1 cellular context compared by ENCODE assay signal in the genomic region with DNA sequence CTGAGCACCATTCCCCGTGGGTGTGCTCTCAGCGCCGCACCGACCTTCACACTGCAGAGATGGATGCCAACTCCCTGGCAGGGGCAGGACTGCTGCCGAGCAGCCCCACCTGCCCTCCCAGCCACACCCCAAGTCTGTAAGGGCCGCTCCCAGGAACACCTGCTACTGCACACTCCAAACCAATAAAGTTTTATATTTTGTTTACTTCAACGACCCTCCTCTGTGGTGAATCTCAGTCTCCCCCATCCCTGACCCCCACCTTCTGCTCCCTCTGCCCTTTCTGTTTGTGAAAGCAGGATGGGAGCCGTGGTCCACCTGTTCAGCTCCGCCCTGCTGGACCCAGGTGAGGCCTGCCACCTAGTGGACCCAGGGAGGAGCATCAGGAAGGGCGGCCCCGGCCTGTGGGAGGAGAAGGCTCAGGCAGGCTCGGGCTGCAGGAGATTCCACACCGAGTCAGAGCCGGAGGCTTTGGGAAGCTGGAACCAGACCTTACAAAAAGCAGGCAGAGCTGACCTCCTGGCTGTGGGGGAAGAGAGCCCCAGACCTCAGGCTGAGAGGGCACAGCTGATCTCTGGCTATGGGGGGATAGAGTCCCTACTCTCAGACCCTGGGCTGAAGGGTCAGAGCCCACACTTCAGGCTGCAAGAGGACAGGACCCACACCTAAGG.
TF ChIP-seq lines count a peak whose summit lies in the region.

No MANE protein-coding gene starts in this region.

TF ChIP-seq in HepG2, 621 proteins besides CTCF, POLR2A, EP300 and RAD21 (continued from another document):
- peak; percentile 31; the same call in 1 of the 2 replicates for TF ChIP-seq ZFP91 (CRISPR knock-in tag; IDR thresholded peaks at IDR 0.05; ENCODE audit: borderline replicate concordance)
- peak; percentile 70; the same call in 1 of the 2 replicates for TF ChIP-seq SMAD1 (CRISPR knock-in tag; IDR thresholded peaks at IDR 0.05; ENCODE audit: borderline replicate concordance, low read depth)
- no peak for TF ChIP-seq TBP (CRISPR knock-in tag; IDR thresholded peaks at IDR 0.05)
- TF ChIP-seq, protein P1, sequence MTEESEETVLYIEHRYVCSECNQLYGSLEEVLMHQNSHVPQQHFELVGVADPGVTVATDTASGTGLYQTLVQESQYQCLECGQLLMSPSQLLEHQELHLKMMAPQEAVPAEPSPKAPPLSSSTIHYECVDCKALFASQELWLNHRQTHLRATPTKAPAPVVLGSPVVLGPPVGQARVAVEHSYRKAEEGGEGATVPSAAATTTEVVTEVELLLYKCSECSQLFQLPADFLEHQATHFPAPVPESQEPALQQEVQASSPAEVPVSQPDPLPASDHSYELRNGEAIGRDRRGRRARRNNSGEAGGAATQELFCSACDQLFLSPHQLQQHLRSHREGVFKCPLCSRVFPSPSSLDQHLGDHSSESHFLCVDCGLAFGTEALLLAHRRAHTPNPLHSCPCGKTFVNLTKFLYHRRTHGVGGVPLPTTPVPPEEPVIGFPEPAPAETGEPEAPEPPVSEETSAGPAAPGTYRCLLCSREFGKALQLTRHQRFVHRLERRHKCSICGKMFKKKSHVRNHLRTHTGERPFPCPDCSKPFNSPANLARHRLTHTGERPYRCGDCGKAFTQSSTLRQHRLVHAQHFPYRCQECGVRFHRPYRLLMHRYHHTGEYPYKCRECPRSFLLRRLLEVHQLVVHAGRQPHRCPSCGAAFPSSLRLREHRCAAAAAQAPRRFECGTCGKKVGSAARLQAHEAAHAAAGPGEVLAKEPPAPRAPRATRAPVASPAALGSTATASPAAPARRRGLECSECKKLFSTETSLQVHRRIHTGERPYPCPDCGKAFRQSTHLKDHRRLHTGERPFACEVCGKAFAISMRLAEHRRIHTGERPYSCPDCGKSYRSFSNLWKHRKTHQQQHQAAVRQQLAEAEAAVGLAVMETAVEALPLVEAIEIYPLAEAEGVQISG (CRISPR knock-in tag; IDR thresholded peaks at IDR 0.05), result peak; percentile 53
- TF ChIP-seq ZBTB7B (CRISPR knock-in tag; IDR thresholded peaks at IDR 0.05), result peak; percentile 46; the same call in 1 of the 2 replicates
- TF ChIP-seq, protein P2, sequence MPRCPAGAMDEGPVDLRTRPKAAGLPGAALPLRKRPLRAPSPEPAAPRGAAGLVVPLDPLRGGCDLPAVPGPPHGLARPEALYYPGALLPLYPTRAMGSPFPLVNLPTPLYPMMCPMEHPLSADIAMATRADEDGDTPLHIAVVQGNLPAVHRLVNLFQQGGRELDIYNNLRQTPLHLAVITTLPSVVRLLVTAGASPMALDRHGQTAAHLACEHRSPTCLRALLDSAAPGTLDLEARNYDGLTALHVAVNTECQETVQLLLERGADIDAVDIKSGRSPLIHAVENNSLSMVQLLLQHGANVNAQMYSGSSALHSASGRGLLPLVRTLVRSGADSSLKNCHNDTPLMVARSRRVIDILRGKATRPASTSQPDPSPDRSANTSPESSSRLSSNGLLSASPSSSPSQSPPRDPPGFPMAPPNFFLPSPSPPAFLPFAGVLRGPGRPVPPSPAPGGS (CRISPR knock-in tag; IDR thresholded peaks at IDR 0.05), result no peak
- no peak for TF ChIP-seq ZNF430 (CRISPR knock-in tag; IDR thresholded peaks at IDR 0.05)
- TF ChIP-seq MIER3 (CRISPR knock-in tag; IDR thresholded peaks at IDR 0.05; ENCODE audit: borderline replicate concordance), result 0 out of 2 replicates have a peak, but pooled peaks have one; percentile 60
- TF ChIP-seq MXD4 (CRISPR knock-in tag; IDR thresholded peaks at IDR 0.05), result peak; percentile 35; the same call in 1 of the 2 replicates
- TF ChIP-seq GATAD1 (CRISPR knock-in tag; IDR thresholded peaks at IDR 0.05), result peak; percentile 42; the same call in 1 of the 2 replicates
- TF ChIP-seq ZNF331 (CRISPR knock-in tag; IDR thresholded peaks at IDR 0.05), result peak; percentile 59; the same call in 1 of the 2 replicates
- TF ChIP-seq PITX1 (CRISPR knock-in tag; IDR thresholded peaks at IDR 0.05), result no peak
- TF ChIP-seq PHF8 (CRISPR knock-in tag; IDR thresholded peaks at IDR 0.05), result 0 out of 2 replicates have a peak, but pooled peaks have one; percentile 36
- TF ChIP-seq IRF9 (CRISPR knock-in tag; IDR thresholded peaks at IDR 0.05; ENCODE audit: borderline replicate concordance), result peak; percentile 16; the same call in 1 of the 2 replicates
- TF ChIP-seq, protein P3, sequence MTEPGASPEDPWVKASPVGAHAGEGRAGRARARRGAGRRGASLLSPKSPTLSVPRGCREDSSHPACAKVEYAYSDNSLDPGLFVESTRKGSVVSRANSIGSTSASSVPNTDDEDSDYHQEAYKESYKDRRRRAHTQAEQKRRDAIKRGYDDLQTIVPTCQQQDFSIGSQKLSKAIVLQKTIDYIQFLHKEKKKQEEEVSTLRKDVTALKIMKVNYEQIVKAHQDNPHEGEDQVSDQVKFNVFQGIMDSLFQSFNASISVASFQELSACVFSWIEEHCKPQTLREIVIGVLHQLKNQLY (CRISPR knock-in tag; IDR thresholded peaks at IDR 0.05), result 0 out of 2 replicates have a peak, but pooled peaks have one; percentile 30
- no peak for TF ChIP-seq LCORL (IDR thresholded peaks at IDR 0.05)
- TF ChIP-seq LCORL (CRISPR knock-in tag; IDR thresholded peaks at IDR 0.05), result peak; percentile 62
- no peak for TF ChIP-seq ZNF577 (CRISPR knock-in tag; IDR thresholded peaks at IDR 0.05; ENCODE audit: borderline replicate concordance, low read depth)
- TF ChIP-seq BRD4 (CRISPR knock-in tag; IDR thresholded peaks at IDR 0.05), result no peak
- TF ChIP-seq GATAD2A (CRISPR knock-in tag; IDR thresholded peaks at IDR 0.05), result peak; percentile 64
- no peak for TF ChIP-seq ZNF343 (CRISPR knock-in tag; IDR thresholded peaks at IDR 0.05)
